Comparison of ENCODE assay signal across 8 cellular contexts in genomic region chr5:177425801-177426565, GRCh38. TPM values are rescaled to one million over a fixed set of nuclear protein-coding genes. Genes with fewer than 3 reads are reported as not detected.
DNase-seq lines count a peak whose midpoint lies in the region; ATAC-seq and TF ChIP-seq lines count a peak whose summit lies in the region.

No MANE protein-coding gene starts in this region.

- ATAC-seq in GM18502 (IDR thresholded peaks at IDR 0.05; ENCODE audit: poor library complexity, unreplicated experiment): peak; percentile 78
- peak; percentile 77 for ATAC-seq in HG02943 (IDR thresholded peaks at IDR 0.05; ENCODE audit: low read depth, unreplicated experiment)
- peak; percentile 96 for ATAC-seq in left ventricle myocardium superior

- no peak for TF ChIP-seq CTCF in progenitor cell of endocrine pancreas (IDR thresholded peaks at IDR 0.05; ENCODE audit: unreplicated experiment)

- peaks cover 5% of the 10 kb centered on the region for H3K27me3 Mint-ChIP-seq in progenitor cell of endocrine pancreas

- H3K4me3 Mint-ChIP-seq in progenitor cell of endocrine pancreas (ENCODE audit: low read depth): peak overlapping the region; percentile 91

- DNase-seq in NCI-H187 (lab: John Stamatoyannopoulos, UW): peak; percentile 99 to 100
- peak; percentile 96 to 100 (median 100) for DNase-seq in T-helper 2 cell
- peak; percentile 90 to 100 (median 99) for DNase-seq in anterior cingulate cortex (lab: John Stamatoyannopoulos, UW)
- DNase-seq in left ventricle myocardium superior: peak; percentile 99
- peak; percentile 99 for DNase-seq in progenitor cell of endocrine pancreas (ENCODE audit: low spot score, unreplicated experiment)
- DNase-seq in ureter (ENCODE audit: low spot score): peak; percentile 100

- peaks cover 1% of the 10 kb centered on the region for H3K36me3 Mint-ChIP-seq in progenitor cell of endocrine pancreas (ENCODE audit: insufficient read depth)

- no peaks in the 10 kb centered on the region for H3K9me3 Mint-ChIP-seq in progenitor cell of endocrine pancreas (ENCODE audit: low read depth)

- peaks cover 6% of the 10 kb centered on the region for H3K4me1 Mint-ChIP-seq in progenitor cell of endocrine pancreas (ENCODE audit: low read depth)

- intact Hi-C loops in left ventricle myocardium superior (cut with micrococcal nuclease): no loop called here

- peak overlapping the region; percentile 99 for H3K27ac Mint-ChIP-seq in progenitor cell of endocrine pancreas

RNA-seq across cellular contexts. Expression of gene GRK6, which starts 0.5 kb away (rescaled TPM):
- total RNA-seq in left ventricle myocardium superior (17.6 TPM), progenitor cell of endocrine pancreas (40.2 and 43.0 TPM in 2 replicates), ureter (30.8 TPM)

RNA-seq across cellular contexts. Expression of gene F12, which starts 16.6 kb away (rescaled TPM):
- total RNA-seq in left ventricle myocardium superior (not detected), progenitor cell of endocrine pancreas (4.0 and 4.7 TPM in 2 replicates), ureter (1.3 TPM)

RNA-seq across cellular contexts. Expression of gene PRR7, which starts 20.6 kb away (rescaled TPM):
- total RNA-seq in left ventricle myocardium superior: 0.40 TPM
- 11.7 and 13.1 TPM in 2 replicates for total RNA-seq in progenitor cell of endocrine pancreas
- total RNA-seq in ureter: 2.6 TPM

RNA-seq across cellular contexts. Expression of gene PFN3, which starts 25.5 kb away (rescaled TPM):
- not detected for total RNA-seq in left ventricle myocardium superior
- not detected in 2 replicates for total RNA-seq in progenitor cell of endocrine pancreas
- total RNA-seq in ureter: not detected

RNA-seq across cellular contexts. Expression of gene SLC34A1, which starts 41.7 kb away (rescaled TPM):
- total RNA-seq in left ventricle myocardium superior (not detected), progenitor cell of endocrine pancreas (not detected in 2 replicates), ureter (not detected)

Comparison
In these comparisons a context has a peak if more than half of its experiments do, and no peak if none do; other contexts are left out.
1. Peak in every context shown above with its lines: DNase-seq and ATAC-seq.